ENCODE assay signal across 9 cellular contexts in genomic region chr3:184688251-184688851, GRCh38. TPM values are rescaled to one million over a fixed set of nuclear protein-coding genes. Genes with fewer than 3 reads are reported as not detected.
A peak's percentile ranks its signal among the peaks of the same experiment; 100 is the strongest.
DNase-seq lines count a peak whose midpoint lies in the region; ATAC-seq and TF ChIP-seq lines count a peak whose summit lies in the region.
"Had no signal": no experiment of that assay in that cellular context is flagged by ENCODE, and none has a peak within 500 bp of the region (broad histone marks: within the 10 kb centered on the region; RNA-seq: fewer than 3 reads in every experiment).

No MANE protein-coding gene starts in this region.

- no peaks in the 10 kb centered on the region for H3K27me3 ChIP-seq in body of pancreas

- H3K27ac ChIP-seq in HEK293 (ENCODE audit: extremely low read depth, low read depth, low read length), result no peak overlapping the region
- H3K27ac ChIP-seq in body of pancreas, result peak overlapping the region in 1 of 4 donors; percentile 3

- H3K36me3 ChIP-seq in HEK293 (ENCODE audit: control insufficient read depth in 2 of 2, insufficient read depth in 1 of 2, low read length in 2 of 2) (no peaks in the 10 kb centered on the region), body of pancreas (replicated peaks in 1 of 2; ENCODE audit: insufficient read depth in 1 of 2, low read depth in 2 of 2) (no peaks in the 10 kb centered on the region)

- H3K4me1 ChIP-seq in HEK293 (ENCODE audit: control insufficient read depth, insufficient read depth, low read length), result peaks cover 3% of the 10 kb centered on the region; the same call in 1 of the 2 replicates
- H3K4me1 ChIP-seq in body of pancreas, result no peaks in the 10 kb centered on the region

- WGBS in body of pancreas, 2 donors, result 34 to 43% methylated on average over 5 of the region's 5 CpGs

- ATAC-seq in body of pancreas, result peak; percentile 57

- TF ChIP-seq CTCF in HEK293 (tag by site-specific recombination; IDR thresholded peaks at IDR 0.05) (no peak), body of pancreas (IDR thresholded peaks at IDR 0.05) (no peak)

- no peak for TF ChIP-seq POLR2A in body of pancreas (IDR thresholded peaks at IDR 0.05)

- POLR2A ChIA-PET in HEK293 (lab: Yijun Ruan, JAX), result interaction anchor here (0.6 to 0.8 kb wide), 2 partner anchors 23 to 383 kb away, joined by 3 read pairs; no protein-coding TSS in a partner anchor
- POLR2A ChIA-PET in activated CD4-positive, alpha-beta memory T cell treated with anti-CD3 and anti-CD28 coated beads, Interleukin-2, amount 10 ng/mL, durations not matched to agents 7 days and 5 days (lab: Charles Lee), result no interaction called here

- H3K4me3 ChIP-seq in HEK293 (ENCODE audit: low read depth, low read length) (no peak overlapping the region), body of pancreas (no peak overlapping the region)
- H3K4me3 ChIP-seq: GM12878 had no signal

- no peaks in the 10 kb centered on the region for H3K9me3 ChIP-seq in HEK293 (ENCODE audit: control insufficient read depth, insufficient read depth, low read depth, low read length)
- H3K9me3 ChIP-seq in body of pancreas, result no peaks in the 10 kb centered on the region

- no peaks in the 10 kb centered on the region for H3K4me1 Mint-ChIP-seq in activated CD4-positive, alpha-beta memory T cell treated with anti-CD3 and anti-CD28 coated beads, Interleukin-2, amount 10 ng/mL, durations not matched to agents 7 days and 5 days

- CTCF ChIA-PET in HEK293 (lab: Yijun Ruan, JAX), result no interaction called here
- CTCF ChIA-PET in activated CD4-positive, alpha-beta memory T cell treated with anti-CD3 and anti-CD28 coated beads, Interleukin-2, amount 10 ng/mL, durations not matched to agents 7 days and 5 days (lab: Charles Lee), result no interaction called here

- DNase-seq in body of pancreas (peak in 3 of 4 donors; percentile 26 to 50 (median 34)), islet precursor cell (peak; percentile 96), stromal cell of bone marrow (ENCODE audit: low read depth) (peak; percentile 61), hypothalamus (lab: John Stamatoyannopoulos, UW) (no peak), NCI-H748 (lab: John Stamatoyannopoulos, UW; ENCODE audit: unreplicated experiment) (no peak), NCI-H69 (lab: John Stamatoyannopoulos, UW) (no peak)
- DNase-seq in activated CD4-positive, alpha-beta memory T cell treated with anti-CD3 and anti-CD28 coated beads, Interleukin-2, amount 10 ng/mL, durations not matched to agents 7 days and 5 days, result no peak

- peaks cover 10% of the 10 kb centered on the region for H3K27me3 Mint-ChIP-seq in activated CD4-positive, alpha-beta memory T cell treated with anti-CD3 and anti-CD28 coated beads, Interleukin-2, amount 10 ng/mL, durations not matched to agents 7 days and 5 days

- H3K36me3 Mint-ChIP-seq in activated CD4-positive, alpha-beta memory T cell treated with anti-CD3 and anti-CD28 coated beads, Interleukin-2, amount 10 ng/mL, durations not matched to agents 7 days and 5 days (ENCODE audit: low read depth), result no peaks in the 10 kb centered on the region

- intact Hi-C loops in body of pancreas (cut with DNase I), result no loop called here

- no peak overlapping the region for H3K4me3 Mint-ChIP-seq in activated CD4-positive, alpha-beta memory T cell treated with anti-CD3 and anti-CD28 coated beads, Interleukin-2, amount 10 ng/mL, durations not matched to agents 7 days and 5 days

- no peaks in the 10 kb centered on the region for H3K9me3 Mint-ChIP-seq in activated CD4-positive, alpha-beta memory T cell treated with anti-CD3 and anti-CD28 coated beads, Interleukin-2, amount 10 ng/mL, durations not matched to agents 7 days and 5 days

- H3K27ac Mint-ChIP-seq in activated CD4-positive, alpha-beta memory T cell treated with anti-CD3 and anti-CD28 coated beads, Interleukin-2, amount 10 ng/mL, durations not matched to agents 7 days and 5 days, result no peak overlapping the region

TF ChIP-seq in HEK293, 187 proteins besides CTCF, POLR2A, EP300 and RAD21:
- peak; percentile 31; the same call in 1 of the 2 replicates for TF ChIP-seq ZFHX2 (tag by site-specific recombination; conservative IDR thresholded peaks at IDR 0.05)
- TF ChIP-seq ZNF280C (tag by site-specific recombination; IDR thresholded peaks at IDR 0.05), result no peak

RNA-seq across cellular contexts. Expression of gene MAGEF1, which starts 23.5 kb away (rescaled TPM):
- total RNA-seq in body of pancreas, result 10 to 100 TPM; 21.8 to 31.1 TPM
- total RNA-seq in activated CD4-positive, alpha-beta memory T cell treated with anti-CD3 and anti-CD28 coated beads, Interleukin-2, amount 10 ng/mL, durations not matched to agents 7 days and 5 days, result 1 to 10 TPM; 5.3 to 5.8 TPM

Comparison
In these comparisons a context has a peak if more than half of its experiments do, and no peak if none do; other contexts are left out.
1. DNase-seq: peak in body of pancreas (3 of 4), islet precursor cell (single experiment) and stromal cell of bone marrow (single experiment); none in hypothalamus (0 of 51), NCI-H748 (single experiment), activated CD4-positive, alpha-beta memory T cell treated with anti-CD3 and anti-CD28 coated beads, Interleukin-2, amount 10 ng/mL, durations not matched to agents 7 days and 5 days (single experiment) and NCI-H69 (single experiment).